32 cellular contexts compared by ENCODE assay signal in genomic region chr7:70414368-70414767, GRCh38.
"Had no signal": no experiment of that assay in that cellular context is flagged by ENCODE, and none has a peak within 500 bp of the region (broad histone marks: within the 10 kb centered on the region; RNA-seq: fewer than 3 reads in every experiment).

No MANE protein-coding gene starts in this region.

- H3K27me3 ChIP-seq: brain microvascular endothelial cell, dorsolateral prefrontal cortex, heart left ventricle had no signal

- H3K4me3 Mint-ChIP-seq: activated CD4-positive, alpha-beta memory T cell treated with anti-CD3 and anti-CD28 coated beads, Interleukin-2, amount 10 ng/mL, durations not matched to agents 7 days and 5 days; activated CD4-positive, alpha-beta T cell treated with anti-CD3 and anti-CD28 coated beads, Interleukin-2, amount 10 ng/mL, durations not matched to agents 7 days and 5 days; activated naive CD8-positive, alpha-beta T cell; activated T-cell treated with anti-CD3 and anti-CD28 coated beads, Interleukin-2, amount 50 U/mL, for 4 hours; activated T-helper 17 cell treated with anti-CD3 and anti-CD28 coated beads, Interleukin-2, amount 50 U/mL, for 72 hours; central memory CD8-positive, alpha-beta T cell; dendritic cell treated with granulocyte-macrophage colony-stimulating factor and Interleukin-4, amounts not matched to agents 40 ng/mL and 50 ng/mL, for 4 days; endodermal cell; WTC11 had no signal

- H3K4me1 ChIP-seq: heart left ventricle had no signal

- H3K27me3 Mint-ChIP-seq: activated CD4-positive, alpha-beta memory T cell treated with anti-CD3 and anti-CD28 coated beads, Interleukin-2, amount 10 ng/mL, durations not matched to agents 7 days and 5 days; activated naive CD8-positive, alpha-beta T cell; activated T-helper 17 cell treated with anti-CD3 and anti-CD28 coated beads, Interleukin-2, amount 50 U/mL, for 72 hours; dendritic cell treated with granulocyte-macrophage colony-stimulating factor and Interleukin-4, amounts not matched to agents 40 ng/mL and 50 ng/mL, for 4 days had no signal

- H3K36me3 ChIP-seq: brain microvascular endothelial cell, heart left ventricle had no signal

- H3K27ac Mint-ChIP-seq: activated CD4-positive, alpha-beta memory T cell treated with anti-CD3 and anti-CD28 coated beads, Interleukin-2, amount 10 ng/mL, durations not matched to agents 7 days and 5 days; activated CD4-positive, alpha-beta T cell treated with anti-CD3 and anti-CD28 coated beads, Interleukin-2, amount 10 ng/mL, durations not matched to agents 7 days and 5 days; activated naive CD8-positive, alpha-beta T cell; activated T-helper 17 cell treated with anti-CD3 and anti-CD28 coated beads, Interleukin-2, amount 50 U/mL, for 72 hours; endodermal cell; WTC11 had no signal

- DNase-seq: activated CD4-positive, alpha-beta memory T cell treated with anti-CD3 and anti-CD28 coated beads, Interleukin-2, amount 10 ng/mL, durations not matched to agents 7 days and 5 days; activated CD4-positive, alpha-beta T cell treated with anti-CD3 and anti-CD28 coated beads for 1 hour; activated CD4-positive, alpha-beta T cell treated with anti-CD3 and anti-CD28 coated beads for 4 hours; activated CD4-positive, alpha-beta T cell treated with anti-CD3 and anti-CD28 coated beads, Interleukin-2, amount 10 ng/mL, durations not matched to agents 7 days and 5 days; activated CD4-positive, alpha-beta T cell treated with anti-CD3 and anti-CD28 coated beads, Interleukin-2, amount 50 U/mL, for 4 hours; activated CD8-positive, alpha-beta memory T cell treated with anti-CD3 and anti-CD28 coated beads, Interleukin-2, amount 50 U/mL, for 48 hours; activated effector memory CD4-positive, alpha-beta T cell treated with Interleukin-2 at 50 U/mL for 16 hours; activated gamma-delta T cell treated with Interleukin-2 at 50 U/mL for 16 hours; activated naive CD4-positive, alpha-beta T cell treated with anti-CD3 and anti-CD28 coated beads, Interleukin-2, amount 50 U/mL, for 16 hours; activated naive CD4-positive, alpha-beta T cell treated with Interleukin-2 at 50 U/mL for 16 hours; activated T-cell treated with anti-CD3 and anti-CD28 coated beads for 4 hours; activated T-cell treated with anti-CD3 and anti-CD28 coated beads, Interleukin-2, amount 50 U/mL, for 4 hours; amniotic stem cell; anterior cingulate cortex; brain microvascular endothelial cell; dorsolateral prefrontal cortex; effector memory CD4-positive, alpha-beta T cell; endodermal cell; foreskin fibroblast; heart left ventricle; T-helper 2 cell had no signal

- H3K27ac ChIP-seq: brain microvascular endothelial cell, coronary artery, dorsolateral prefrontal cortex, heart left ventricle, VCaP had no signal

- H3K36me3 Mint-ChIP-seq: activated naive CD8-positive, alpha-beta T cell; WTC11 had no signal

- FAIRE-seq: astrocyte, bronchial epithelial cell, frontal cortex had no signal

- H3K9me3 Mint-ChIP-seq: activated CD4-positive, alpha-beta memory T cell treated with anti-CD3 and anti-CD28 coated beads, Interleukin-2, amount 10 ng/mL, durations not matched to agents 7 days and 5 days; activated CD4-positive, alpha-beta T cell treated with anti-CD3 and anti-CD28 coated beads, Interleukin-2, amount 10 ng/mL, durations not matched to agents 7 days and 5 days; activated T-cell treated with anti-CD3 and anti-CD28 coated beads, Interleukin-2, amount 50 U/mL, for 4 hours; activated T-helper 17 cell treated with anti-CD3 and anti-CD28 coated beads, Interleukin-2, amount 50 U/mL, for 72 hours; central memory CD8-positive, alpha-beta T cell; dendritic cell treated with granulocyte-macrophage colony-stimulating factor and Interleukin-4, amounts not matched to agents 40 ng/mL and 50 ng/mL, for 4 days; endodermal cell; WTC11 had no signal

- H3K4me1 Mint-ChIP-seq: activated CD4-positive, alpha-beta memory T cell treated with anti-CD3 and anti-CD28 coated beads, Interleukin-2, amount 10 ng/mL, durations not matched to agents 7 days and 5 days; activated CD4-positive, alpha-beta T cell treated with anti-CD3 and anti-CD28 coated beads, Interleukin-2, amount 10 ng/mL, durations not matched to agents 7 days and 5 days; activated T-helper 17 cell treated with anti-CD3 and anti-CD28 coated beads, Interleukin-2, amount 50 U/mL, for 72 hours; central memory CD8-positive, alpha-beta T cell had no signal

- H3K9me3 ChIP-seq: heart left ventricle had no signal

- H3K4me3 ChIP-seq: coronary artery, dorsolateral prefrontal cortex, heart left ventricle had no signal

- ATAC-seq: activated T-cell treated with anti-CD3 and anti-CD28 coated beads, Interleukin-2, amount 50 U/mL, for 4 hours; activated T-helper 17 cell treated with anti-CD3 and anti-CD28 coated beads, Interleukin-2, amount 50 U/mL, for 72 hours; esophagus mucosa; heart left ventricle; WTC11 had no signal
